Comparison of ENCODE assay signal across 19 cellular contexts in the genomic region with DNA sequence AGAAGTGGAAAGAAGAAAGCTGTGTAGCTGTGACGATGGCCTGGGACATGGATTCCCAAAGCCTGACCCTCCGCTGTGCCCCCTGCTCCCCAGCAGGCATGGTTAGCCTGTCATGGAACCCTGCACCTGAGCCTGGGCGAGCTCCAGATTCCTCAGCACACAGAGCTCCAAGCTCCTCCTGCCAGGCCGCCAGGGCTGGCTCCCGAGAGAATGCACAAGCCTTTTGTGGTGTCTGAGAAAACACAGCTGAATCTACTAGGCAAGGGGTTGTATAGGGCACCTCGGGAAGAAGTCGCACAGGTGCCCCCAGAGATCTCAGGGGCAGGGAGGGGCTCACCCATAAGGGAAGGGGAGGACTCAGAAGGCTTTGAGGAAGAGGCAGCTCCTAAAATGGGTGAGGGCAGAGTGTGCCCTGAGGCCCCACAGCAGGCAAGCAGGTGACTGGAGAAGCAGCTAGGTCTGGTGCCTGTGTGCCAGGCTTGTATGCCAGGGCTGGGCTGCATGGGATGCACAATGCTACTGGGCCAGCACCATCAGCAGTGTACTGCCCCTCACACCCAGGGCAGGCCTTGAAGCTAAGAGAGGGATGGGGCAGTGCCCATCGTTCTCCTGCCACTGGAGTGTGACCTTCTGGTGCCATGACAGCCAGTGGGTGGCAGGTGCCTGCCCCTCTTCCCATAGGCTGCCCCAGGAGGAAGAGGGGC.
DNase-seq lines count a peak whose midpoint lies in the region; FAIRE-seq and TF ChIP-seq lines count a peak whose summit lies in the region.
"Had no signal": no experiment of that assay in that cellular context is flagged by ENCODE, and none has a peak within 500 bp of the region (broad histone marks: within the 10 kb centered on the region; RNA-seq: fewer than 3 reads in every experiment).

No MANE protein-coding gene starts in this region.

- no peaks in the 10 kb centered on the region for H4K20me1 ChIP-seq in endothelial cell of umbilical vein (replicated peaks; ENCODE audit: control insufficient read depth, extremely low read depth, insufficient read depth, low read length)
- no peaks in the 10 kb centered on the region for H4K20me1 ChIP-seq in osteoblast (ENCODE audit: insufficient read depth, low read length)

- intact Hi-C loops in endothelial cell of umbilical vein (cut with micrococcal nuclease) (loop anchor here (5.0 kb wide), 1 partner anchor 82 kb away; no protein-coding TSS in a partner anchor), Calu3 (cut with micrococcal nuclease; ENCODE audit: unreplicated experiment) (no loop called here)

- POLR2A ChIA-PET in CD8-positive, alpha-beta memory T cell (lab: Charles Lee) = no interaction called here
- POLR2A ChIA-PET in endothelial cell of umbilical vein (lab: Charles Lee) = no interaction called here

- H3K27me3 ChIP-seq in CD8-positive, alpha-beta memory T cell (ENCODE audit: insufficient read depth, low read length, poor library complexity, severe bottlenecking) = no peaks in the 10 kb centered on the region
- H3K27me3 ChIP-seq in HL-60 (ENCODE audit: insufficient read depth, poor library complexity, severe bottlenecking) = no peaks in the 10 kb centered on the region
- no peaks in the 10 kb centered on the region for H3K27me3 ChIP-seq in endothelial cell of umbilical vein (ENCODE audit: control insufficient read depth in 2 of 2, insufficient read depth in 2 of 2, low read length in 2 of 2)
- H3K27me3 ChIP-seq in osteoblast (ENCODE audit: insufficient read depth, low read length) = no peaks in the 10 kb centered on the region
- H3K27me3 ChIP-seq: ovary, upper lobe of right lung had no signal

- H3K9me3 Mint-ChIP-seq in CD8-positive, alpha-beta memory T cell = no peaks in the 10 kb centered on the region
- H3K9me3 Mint-ChIP-seq in Calu3 (ENCODE audit: low read depth, unreplicated experiment) = no peaks in the 10 kb centered on the region
- H3K9me3 Mint-ChIP-seq: IgD-negative memory B cell had no signal

- dilution Hi-C loops in endothelial cell of umbilical vein (cut with MboI; ENCODE audit: extremely low pct_ligation_motif_present, low sequenced_read_pairs) = no loop called here

- H2AFZ ChIP-seq in endothelial cell of umbilical vein (ENCODE audit: low read depth, low read length) (no peak overlapping the region), osteoblast (ENCODE audit: low read length) (no peak overlapping the region)

- no peaks in the 10 kb centered on the region for H3K4me1 Mint-ChIP-seq in CD8-positive, alpha-beta memory T cell
- peaks cover 13% of the 10 kb centered on the region for H3K4me1 Mint-ChIP-seq in Calu3 (ENCODE audit: low read depth, unreplicated experiment)
- H3K4me1 Mint-ChIP-seq: IgD-negative memory B cell had no signal

- CTCF ChIA-PET in CD8-positive, alpha-beta memory T cell (lab: Charles Lee) = no interaction called here
- CTCF ChIA-PET in endothelial cell of umbilical vein (lab: Charles Lee) (interaction anchor here (0.8 to 1.9 kb wide), 8 partner anchors 9 to 459 kb away, joined by 3 to 6 read pairs (median 6); no protein-coding TSS in a partner anchor), Calu3 (lab: Charles Lee) (no interaction called here)

- no peaks in the 10 kb centered on the region for H3K4me1 ChIP-seq in CD8-positive, alpha-beta memory T cell (ENCODE audit: insufficient read depth, low read length)
- H3K4me1 ChIP-seq in endothelial cell of umbilical vein (ENCODE audit: control insufficient read depth, extremely low read depth, insufficient read depth, low read length) (peaks cover 67% of the 10 kb centered on the region), osteoblast (ENCODE audit: insufficient read depth, low read length) (peaks cover 60% of the 10 kb centered on the region)

- H3K9me1 ChIP-seq in endothelial cell of umbilical vein (replicated peaks; ENCODE audit: control insufficient read depth, extremely low read depth, insufficient read depth, low read length) = no peaks in the 10 kb centered on the region

- H3K4me2 ChIP-seq in endothelial cell of umbilical vein (ENCODE audit: insufficient read depth, low read length) (no peak overlapping the region), osteoblast (ENCODE audit: insufficient read depth, low read length) (no peak overlapping the region)

- no peak for DNase-seq in CD8-positive, alpha-beta memory T cell
- no peak for DNase-seq in HL-60 (ENCODE audit: low read depth in 1 of 2, low spot score in 1 of 2)
- no peak for DNase-seq in endothelial cell of umbilical vein (ENCODE audit: low read depth, low spot score)
- DNase-seq in osteoblast (ENCODE audit: insufficient read length, low spot score, missing footprints) = no peak
- no peak for DNase-seq in Calu3
- no peak for DNase-seq in hepatic stellate cell (ENCODE audit: low spot score)
- DNase-seq in NCI-H1105 (lab: John Stamatoyannopoulos, UW) = no peak
- no peak for DNase-seq in HTR-8/SVneo (ENCODE audit: insufficient read length, low spot score)
- DNase-seq: activated naive CD4-positive, alpha-beta T cell treated with anti-CD3 and anti-CD28 coated beads, Interleukin-2, amount 50 U/mL, for 16 hours; DMS53; hypothalamus; kidney glomerular epithelial cell; NCI-H1417 treated with DMSO at 0.1 percent for 48 hours; ovary; SIG-M5; upper lobe of right lung had no signal

- no peak for TF ChIP-seq POLR2A in endothelial cell of umbilical vein (IDR thresholded peaks at IDR 0.05; ENCODE audit: low read depth, low read length)

- no peak overlapping the region for H3K4me3 ChIP-seq in CD8-positive, alpha-beta memory T cell (ENCODE audit: low read length)
- H3K4me3 ChIP-seq in HL-60 (replicated peaks; ENCODE audit: insufficient read depth, low read length) (no peak overlapping the region), endothelial cell of umbilical vein (replicated peaks in 1 of 3; ENCODE audit: insufficient read depth in 1 of 3, low read depth in 1 of 3, low read length in 3 of 3) (no peak overlapping the region), osteoblast (ENCODE audit: insufficient read depth, low read length) (no peak overlapping the region)
- H3K4me3 ChIP-seq: ovary, skin epidermis, upper lobe of right lung had no signal

- H3K9ac ChIP-seq in endothelial cell of umbilical vein (replicated peaks; ENCODE audit: extremely low read depth, insufficient read depth, low read length) = no peak overlapping the region

- BruUV-seq in endothelial cell of umbilical vein (replicated peaks; lab: Mats Ljungman, UMichigan) = no TSS peak
- BruUV-seq in Calu3 (replicated peaks; lab: Mats Ljungman, UMichigan) = no TSS peak

- no peak for FAIRE-seq in endothelial cell of umbilical vein (lab: Jason Lieb, UNC)
- FAIRE-seq in HTR-8/SVneo (lab: Jason Lieb, UNC) = no peak
- FAIRE-seq: GM18507 had no signal

- peak overlapping the region in 1 of 8 donors; percentile 88 for H3K27ac Mint-ChIP-seq in CD8-positive, alpha-beta memory T cell
- H3K27ac Mint-ChIP-seq in Calu3 (ENCODE audit: unreplicated experiment) = no peak overlapping the region

- H3K9me3 ChIP-seq in CD8-positive, alpha-beta memory T cell (ENCODE audit: low read length) = no peaks in the 10 kb centered on the region
- no peaks in the 10 kb centered on the region for H3K9me3 ChIP-seq in endothelial cell of umbilical vein (replicated peaks; ENCODE audit: control insufficient read depth, insufficient read depth, low read length)
- H3K9me3 ChIP-seq in osteoblast (ENCODE audit: low read depth, low read length) = no peaks in the 10 kb centered on the region
- H3K9me3 ChIP-seq: ovary, upper lobe of right lung had no signal

- no peak overlapping the region for H3K4me3 Mint-ChIP-seq in CD8-positive, alpha-beta memory T cell
- H3K4me3 Mint-ChIP-seq in Calu3 (ENCODE audit: low read depth, unreplicated experiment) = no peak overlapping the region
- H3K4me3 Mint-ChIP-seq: IgD-negative memory B cell had no signal

- H3K36me3 Mint-ChIP-seq in CD8-positive, alpha-beta memory T cell = no peaks in the 10 kb centered on the region
- H3K36me3 Mint-ChIP-seq in Calu3 (ENCODE audit: insufficient read depth, unreplicated experiment) = no peaks in the 10 kb centered on the region
- H3K36me3 Mint-ChIP-seq: IgD-negative memory B cell had no signal

- H3K27me3 Mint-ChIP-seq in CD8-positive, alpha-beta memory T cell = peaks cover 0 to 3% of the 10 kb centered on the region in 2 donors
- H3K27me3 Mint-ChIP-seq in Calu3 (ENCODE audit: unreplicated experiment) = no peaks in the 10 kb centered on the region
- H3K27me3 Mint-ChIP-seq: IgD-negative memory B cell had no signal

- TF ChIP-seq CTCF in HL-60 (IDR thresholded peaks at IDR 0.05; ENCODE audit: insufficient read depth, low read length) = no peak
- no peak for TF ChIP-seq CTCF in endothelial cell of umbilical vein (IDR thresholded peaks at IDR 0.05; ENCODE audit: extremely low read depth in 1 of 2, insufficient read depth in 1 of 2, low read depth in 1 of 2, low read length in 2 of 2)
- TF ChIP-seq CTCF in osteoblast (IDR thresholded peaks at IDR 0.05; ENCODE audit: extremely low read depth, low read depth, low read length) = no peak
- no peak for TF ChIP-seq CTCF in Calu3 (IDR thresholded peaks at IDR 0.05; ENCODE audit: unreplicated experiment)

- no peaks in the 10 kb centered on the region for H3K79me2 ChIP-seq in endothelial cell of umbilical vein (ENCODE audit: control insufficient read depth, insufficient read depth, low read length)
- H3K79me2 ChIP-seq in osteoblast (ENCODE audit: insufficient read depth, low read length) = no peaks in the 10 kb centered on the region

- H3K27ac ChIP-seq in CD8-positive, alpha-beta memory T cell (ENCODE audit: low read depth, low read length) = peak overlapping the region; percentile 53
- H3K27ac ChIP-seq in HL-60 (replicated peaks) (peak overlapping the region; percentile 38), endothelial cell of umbilical vein (ENCODE audit: insufficient read depth, low read depth, low read length) (peak overlapping the region; percentile 88), osteoblast (ENCODE audit: low read depth, low read length) (peak overlapping the region; percentile 91)
- H3K27ac ChIP-seq: ovary, upper lobe of right lung had no signal

- H3K36me3 ChIP-seq in CD8-positive, alpha-beta memory T cell (ENCODE audit: insufficient read depth, low read length) = no peaks in the 10 kb centered on the region
- no peaks in the 10 kb centered on the region for H3K36me3 ChIP-seq in endothelial cell of umbilical vein (ENCODE audit: control insufficient read depth in 2 of 2, extremely low read depth in 1 of 2, insufficient read depth in 2 of 2, low read length in 2 of 2)
- H3K36me3 ChIP-seq in osteoblast (ENCODE audit: insufficient read depth, low read length) = no peaks in the 10 kb centered on the region
- H3K36me3 ChIP-seq: ovary, upper lobe of right lung had no signal

TF ChIP-seq in endothelial cell of umbilical vein, 7 proteins besides CTCF, POLR2A, EP300 and RAD21 (continues in another document):
- TF ChIP-seq POLR2AphosphoS5 (IDR thresholded peaks at IDR 0.05; ENCODE audit: insufficient read depth, low read depth, low read length) (no peak), GATA2 (IDR thresholded peaks at IDR 0.05; ENCODE audit: insufficient read depth, insufficient read length, low read depth, low read length) (no peak), MYC (IDR thresholded peaks at IDR 0.05; ENCODE audit: low read depth, low read length) (no peak), FOS (IDR thresholded peaks at IDR 0.05; ENCODE audit: borderline replicate concordance, insufficient read depth, low read length) (no peak), EZH2 (IDR thresholded peaks at IDR 0.05; ENCODE audit: borderline replicate concordance, low read depth, low read length, severe bottlenecking) (no peak)

Comparison
In these comparisons a context has a peak if more than half of its experiments do, and no peak if none do; other contexts are left out.
1. H3K27ac ChIP-seq: peak in every context shown above with its lines; median percentile 91 in osteoblast; 88 in endothelial cell of umbilical vein; 53 in CD8-positive, alpha-beta memory T cell; 38 in HL-60.